In the genomic region with DNA sequence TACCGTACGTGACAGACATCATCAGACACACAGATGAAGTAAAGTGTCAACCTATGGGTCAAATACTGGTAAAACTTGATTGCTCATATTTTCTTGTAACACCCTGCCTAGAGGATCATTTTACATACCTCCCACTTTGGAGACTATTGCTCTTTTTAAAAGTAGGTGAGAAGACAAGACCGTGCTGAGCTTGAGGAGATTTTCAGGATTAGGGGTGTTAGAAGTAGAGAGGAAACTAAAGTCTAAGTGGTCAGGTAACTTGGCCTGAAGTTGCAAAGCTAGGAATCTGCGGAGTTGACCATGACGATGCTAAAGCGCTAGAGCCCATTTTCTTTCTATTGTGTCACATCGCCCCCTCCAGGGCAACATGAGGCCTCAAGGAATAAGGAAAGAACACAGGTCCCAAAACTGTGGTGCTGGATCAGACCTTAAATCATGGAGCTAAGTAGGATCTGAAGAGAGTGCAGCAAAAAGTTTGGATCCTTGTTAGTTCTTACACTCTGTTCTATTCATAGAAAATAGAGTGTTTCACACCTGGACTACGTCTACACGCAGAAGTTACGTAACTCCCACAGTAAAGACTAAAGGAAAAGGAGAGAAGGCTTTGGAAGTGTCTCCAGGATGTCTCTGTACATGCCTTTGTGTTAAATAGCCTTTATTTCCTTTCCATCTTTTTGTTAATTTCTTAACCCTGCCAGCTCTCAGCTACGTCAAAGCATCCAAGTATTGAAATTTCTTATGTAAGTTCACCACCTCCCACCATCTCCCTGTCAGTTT, we compare ENCODE assay signal across 9 cellular contexts. TPM values are rescaled to one million over a fixed set of nuclear protein-coding genes. Genes with fewer than 3 reads are reported as not detected.
DNase-seq lines count a peak whose midpoint lies in the region; FAIRE-seq and TF ChIP-seq lines count a peak whose summit lies in the region.
"Had no signal": no experiment of that assay in that cellular context is flagged by ENCODE, and none has a peak within 500 bp of the region (broad histone marks: within the 10 kb centered on the region; RNA-seq: fewer than 3 reads in every experiment).

No MANE protein-coding gene starts in this region.

- H3K27me3 ChIP-seq in effector memory CD4-positive, alpha-beta T cell (replicated peaks; ENCODE audit: control insufficient read depth, insufficient read depth, low read length, poor library complexity, severe bottlenecking): no peaks in the 10 kb centered on the region
- H3K27me3 ChIP-seq: BLaER1 had no signal

- H3K36me3 ChIP-seq in effector memory CD4-positive, alpha-beta T cell (ENCODE audit: control insufficient read depth, insufficient read depth, low read length): no peaks in the 10 kb centered on the region
- H3K36me3 ChIP-seq: BLaER1 had no signal

- H3K27me3 Mint-ChIP-seq in neural crest cell (ENCODE audit: low read depth): no peaks in the 10 kb centered on the region

- no peaks in the 10 kb centered on the region for H3K36me3 Mint-ChIP-seq in neural crest cell (ENCODE audit: low read depth)

- no peaks in the 10 kb centered on the region for H3K9me3 Mint-ChIP-seq in neural crest cell

- H3K9me3 ChIP-seq in effector memory CD4-positive, alpha-beta T cell (ENCODE audit: control insufficient read depth, low read length): no peaks in the 10 kb centered on the region
- H3K9me3 ChIP-seq: BLaER1 had no signal

- TF ChIP-seq CTCF in fibroblast of pulmonary artery (IDR thresholded peaks at IDR 0.05; ENCODE audit: low read length, missing control alignments) (peak; percentile 89), neural crest cell (conservative IDR thresholded peaks at IDR 0.05) (peak; percentile 78)

- H3K27ac Mint-ChIP-seq in neural crest cell (ENCODE audit: unreplicated experiment): peak overlapping the region; percentile 30

- H3K4me3 Mint-ChIP-seq in neural crest cell: no peak overlapping the region

- H3K4me1 ChIP-seq in effector memory CD4-positive, alpha-beta T cell (ENCODE audit: control insufficient read depth, insufficient read depth, low read length, poor library complexity, severe bottlenecking): no peaks in the 10 kb centered on the region
- H3K4me1 ChIP-seq: BLaER1 had no signal

- peaks cover 16% of the 10 kb centered on the region for H3K4me1 Mint-ChIP-seq in neural crest cell

- FAIRE-seq in HTR-8/SVneo (lab: Jason Lieb, UNC): no peak
- FAIRE-seq in TTC549 (lab: Jason Lieb, UNC): peak; percentile 91

- H3K4me3 ChIP-seq in fibroblast of pulmonary artery (replicated peaks; ENCODE audit: low read depth, low read length): no peak overlapping the region
- no peak overlapping the region for H3K4me3 ChIP-seq in effector memory CD4-positive, alpha-beta T cell (ENCODE audit: insufficient read depth, low read depth, low read length, poor library complexity, severe bottlenecking)
- H3K4me3 ChIP-seq: BLaER1 had no signal

- DNase-seq in DMS153 (lab: John Stamatoyannopoulos, UW) (peak; percentile 10), DMS153 treated with DMSO at 0.1 percent for 48 hours (lab: John Stamatoyannopoulos, UW; ENCODE audit: unreplicated experiment) (no peak), HTR-8/SVneo (ENCODE audit: insufficient read length, low spot score) (peak; percentile 54), fibroblast of pulmonary artery (ENCODE audit: low read depth) (peak; percentile 82), neural crest cell (ENCODE audit: low read depth, low spot score) (peak; percentile 48), NCI-H128 (lab: John Stamatoyannopoulos, UW; ENCODE audit: unreplicated experiment) (no peak)
- DNase-seq in effector memory CD4-positive, alpha-beta T cell: no peak

- H3K27ac ChIP-seq in effector memory CD4-positive, alpha-beta T cell (ENCODE audit: insufficient read depth, low read length, poor library complexity, severe bottlenecking): no peak overlapping the region
- H3K27ac ChIP-seq: BLaER1 had no signal

RNA-seq across cellular contexts. Expression of a gene that starts 8.7 kb away (rescaled TPM):
- total RNA-seq in neural crest cell: 28.9 and 29.5 TPM in 2 replicates

Comparison
In these comparisons a context has a peak if more than half of its experiments do, and no peak if none do; other contexts are left out.
1. DNase-seq: peak in DMS153 (single experiment), HTR-8/SVneo (single experiment), fibroblast of pulmonary artery (single experiment) and neural crest cell (single experiment); none in DMS153 treated with DMSO at 0.1 percent for 48 hours (single experiment), effector memory CD4-positive, alpha-beta T cell (0 of 3) and NCI-H128 (single experiment).